Comparison of ENCODE assay signal across 8 cellular contexts in the genomic region with DNA sequence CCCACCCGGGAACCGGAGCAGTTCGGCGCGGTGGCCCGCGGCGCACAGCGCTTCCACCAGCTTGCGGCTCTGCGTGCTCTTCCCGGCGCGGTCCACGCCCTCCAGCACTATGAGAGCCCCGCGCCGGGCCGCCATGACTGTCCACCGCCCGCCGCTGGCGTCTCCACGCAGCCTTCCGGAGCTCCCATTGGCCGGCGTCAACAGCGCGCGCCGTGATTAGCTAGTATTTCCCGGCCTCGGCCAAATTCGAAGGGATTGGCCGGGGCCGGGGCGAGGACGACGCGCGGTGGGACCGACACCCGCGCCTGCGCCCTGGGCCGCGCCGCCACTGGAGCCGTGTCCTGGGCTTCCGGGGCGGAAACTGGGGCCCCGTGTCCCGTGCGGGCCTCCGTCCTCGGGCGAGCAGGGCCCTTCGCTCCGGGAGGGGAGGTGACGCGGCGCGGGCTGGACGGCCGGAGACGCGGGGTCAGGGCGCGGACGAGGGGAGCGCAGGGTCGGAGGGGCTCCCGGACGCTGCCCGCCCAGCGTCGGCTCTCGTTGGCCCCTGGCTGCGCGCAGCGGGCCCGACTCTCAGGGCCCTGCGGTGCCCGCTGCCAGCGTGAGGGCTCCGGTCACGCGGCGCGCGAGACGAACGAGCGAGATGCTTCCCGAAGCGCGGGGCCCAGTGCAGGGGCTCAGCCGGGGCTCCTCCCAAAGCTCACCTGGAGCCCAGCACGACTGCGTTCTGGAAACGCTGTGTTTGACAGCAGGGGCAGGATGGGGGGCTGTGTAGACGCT.
A peak's percentile ranks its signal among the peaks of the same experiment; 100 is the strongest.
DNase-seq lines count a peak whose midpoint lies in the region; ATAC-seq lines count a peak whose summit lies in the region.

A gene with protein sequence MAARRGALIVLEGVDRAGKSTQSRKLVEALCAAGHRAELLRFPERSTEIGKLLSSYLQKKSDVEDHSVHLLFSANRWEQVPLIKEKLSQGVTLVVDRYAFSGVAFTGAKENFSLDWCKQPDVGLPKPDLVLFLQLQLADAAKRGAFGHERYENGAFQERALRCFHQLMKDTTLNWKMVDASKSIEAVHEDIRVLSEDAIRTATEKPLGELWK (minus strand): TSS at position 167 of the 777 bp plus-strand sequence. CDS start 32 bp downstream, at position 135.

- peak; percentile 99 for DNase-seq in AG08396 (ENCODE audit: low spot score)
- peak; percentile 90 for DNase-seq in NCI-H345 treated with DMSO at 0.1 percent for 48 hours (lab: John Stamatoyannopoulos, UW; ENCODE audit: unreplicated experiment)
- DNase-seq in activated CD4-positive, CD25-positive, alpha-beta regulatory T cell (lab: John Stamatoyannopoulos, UW): peak; percentile 92 to 94 (median 92)
- peak; percentile 54 to 98 (median 93) for DNase-seq in caudate nucleus (lab: John Stamatoyannopoulos, UW)
- peak; percentile 96 for DNase-seq in inferior parietal cortex (ENCODE audit: extremely low spot score)
- peak; percentile 89 to 91 for DNase-seq in stimulated activated CD4-positive, alpha-beta T cell treated with anti-CD3 and anti-CD28 coated beads, Interleukin-12 subunit alpha, Interleukin-12 subunit beta, amount 100 ng/mL, for 24 hours (ENCODE audit: low read depth in 2 of 2)

- peak within 1 kb of the TSS; percentile 92 for H3K27ac ChIP-seq in caudate nucleus (ENCODE audit: low read depth, low read length)

- ATAC-seq in GM19023 (IDR thresholded peaks at IDR 0.05; ENCODE audit: unreplicated experiment) (peak; percentile 97), HG03196 (IDR thresholded peaks at IDR 0.05; ENCODE audit: unreplicated experiment) (peak; percentile 90)

Comparison
In these comparisons a context has a peak if more than half of its experiments do, and no peak if none do; other contexts are left out.
1. Peak in every context shown above with its lines: DNase-seq, ATAC-seq and H3K27ac ChIP-seq.